23 cellular contexts compared by ENCODE assay signal in genomic region chr6:41658551-41659069, GRCh38. TPM values are rescaled to one million over a fixed set of nuclear protein-coding genes. Genes with fewer than 3 reads are reported as not detected.
"Had no signal": no experiment of that assay in that cellular context is flagged by ENCODE, and none has a peak within 500 bp of the region (broad histone marks: within the 10 kb centered on the region; RNA-seq: fewer than 3 reads in every experiment).

No MANE protein-coding gene starts in this region.

- ATAC-seq: esophagus mucosa; gastrocnemius medialis; left cardiac atrium; natural killer cell; pancreas; stimulated activated memory B cell treated with anti-CD40 and anti-IgM and Interleukin-4, amounts not matched to agents 10 μg/mL and 1 μg/mL and 100 μg/mL, for 72 hours had no signal

- FAIRE-seq: keratinocyte, pancreas had no signal

- DNase-seq: colonic mucosa; effector CD8-positive, alpha-beta T cell; endodermal cell; foreskin fibroblast; gastrocnemius medialis; head of caudate nucleus; left ventricle myocardium inferior; natural killer cell; occipital lobe; pancreas; stimulated activated CD4-positive, alpha-beta T cell treated with anti-CD3 and anti-CD28 coated beads, Interleukin-4, amount 100 ng/mL, for 4 hours; uterus had no signal

- H3K36me3 ChIP-seq: colonic mucosa, gastrocnemius medialis, left ventricle myocardium inferior, pancreas, sigmoid colon, thoracic aorta, tibial nerve, upper lobe of left lung, uterus had no signal

- H3K27ac ChIP-seq: colonic mucosa, epithelial cell of prostate, gastrocnemius medialis, left ventricle myocardium inferior, pancreas, sigmoid colon, thoracic aorta, tibial nerve, upper lobe of left lung, uterus had no signal

- H3K27me3 ChIP-seq: colonic mucosa, gastrocnemius medialis, pancreas, upper lobe of left lung, uterus had no signal

- H3K9me3 ChIP-seq: colonic mucosa, gastrocnemius medialis, left ventricle myocardium inferior, pancreas, sigmoid colon, thoracic aorta, tibial nerve, upper lobe of left lung, uterus had no signal

- H3K4me1 ChIP-seq: colonic mucosa, gastrocnemius medialis, pancreas, sigmoid colon, uterus had no signal

- H3K4me3 ChIP-seq: colonic mucosa, gastrocnemius medialis, left ventricle myocardium inferior, lung, pancreas, sigmoid colon, thoracic aorta, tibial nerve, upper lobe of left lung, uterus had no signal

RNA-seq across cellular contexts. Expression of gene MDFI, which starts 20.3 kb away (rescaled TPM):
- total RNA-seq: mononuclear cell, natural killer cell had no signal
